In genomic region chr19:6772028-6772865, GRCh38 we compare ENCODE assay signal across 8 cellular contexts. TPM values are rescaled to one million over a fixed set of nuclear protein-coding genes. Genes with fewer than 3 reads are reported as not detected.
DNase-seq lines count a peak whose midpoint lies in the region; ATAC-seq and TF ChIP-seq lines count a peak whose summit lies in the region.

Gene VAV1, plus strand, starts transcription at chr19:6772708. Its CDS starts 100 bp downstream, at chr19:6772808.

- ATAC-seq in HG03432 (IDR thresholded peaks at IDR 0.05; ENCODE audit: unreplicated experiment), result peak; percentile 48

- TF ChIP-seq EP300 in ovary (IDR thresholded peaks at IDR 0.05), result no peak

- intact Hi-C loops in dendritic cell treated with granulocyte-macrophage colony-stimulating factor and Interleukin-4, amounts not matched to agents 40 ng/mL and 50 ng/mL, for 4 days (cut with micrococcal nuclease), result loop anchor here (2.0 to 10.0 kb wide), 2 partner anchors 33 to 93 kb away; partner anchors contain the start of gene TRIP10
- intact Hi-C loops in ovary (cut with DNase I) (no loop called here), thyroid gland (cut with DNase I) (loop anchor here (10.0 kb wide), 1 partner anchor 137 kb away; no protein-coding TSS in a partner anchor)

- peaks cover 35% of the 10 kb centered on the region for H3K36me3 Mint-ChIP-seq in dendritic cell treated with granulocyte-macrophage colony-stimulating factor and Interleukin-4, amounts not matched to agents 40 ng/mL and 50 ng/mL, for 4 days (ENCODE audit: low read depth)

- peaks cover 4% of the 10 kb centered on the region for H3K27me3 Mint-ChIP-seq in dendritic cell treated with granulocyte-macrophage colony-stimulating factor and Interleukin-4, amounts not matched to agents 40 ng/mL and 50 ng/mL, for 4 days

- TF ChIP-seq POLR2A in ovary (IDR thresholded peaks at IDR 0.05) (no peak), thyroid gland (IDR thresholded peaks at IDR 0.05) (no peak)

- H3K9me3 Mint-ChIP-seq in dendritic cell treated with granulocyte-macrophage colony-stimulating factor and Interleukin-4, amounts not matched to agents 40 ng/mL and 50 ng/mL, for 4 days, result peaks cover 9% of the 10 kb centered on the region

- peak within 1 kb of the TSS; percentile 83 for H3K4me3 ChIP-seq in GM12865 (ENCODE audit: low read depth, low read length)
- H3K4me3 ChIP-seq in ovary, result peak within 1 kb of the TSS; percentile 10
- peak within 1 kb of the TSS in 1 of 3 donors; percentile 2 for H3K4me3 ChIP-seq in thyroid gland (replicated peaks in 1 of 3)

- peak within 1 kb of the TSS; percentile 80 for H3K27ac Mint-ChIP-seq in dendritic cell treated with granulocyte-macrophage colony-stimulating factor and Interleukin-4, amounts not matched to agents 40 ng/mL and 50 ng/mL, for 4 days

- TF ChIP-seq CTCF in GM12865 (IDR thresholded peaks at IDR 0.05; ENCODE audit: insufficient read depth, low read depth, low read length, missing control alignments) (peak; percentile 60), ovary (IDR thresholded peaks at IDR 0.05) (no peak), thyroid gland (IDR thresholded peaks at IDR 0.05) (no peak)

- H3K4me1 ChIP-seq in ovary (ENCODE audit: insufficient read depth) (peaks cover 2% of the 10 kb centered on the region), thyroid gland (peaks cover 6 to 7% of the 10 kb centered on the region in 2 donors)

- DNase-seq in GM12865 (ENCODE audit: low read depth) (peak; percentile 93), ovary (no peak), thyroid gland (peak; percentile 17 to 35), hepatic stellate cell (ENCODE audit: low spot score) (no peak), HK-2 (ENCODE audit: unreplicated experiment) (no peak)
- peak; percentile 74 for DNase-seq in activated CD4-positive, CD25-positive, alpha-beta regulatory T cell treated with anti-CD3 and anti-CD28 coated beads, Interleukin-2, amount 50 U/mL, for 72 hours

- peaks cover 69% of the 10 kb centered on the region for H3K4me1 Mint-ChIP-seq in dendritic cell treated with granulocyte-macrophage colony-stimulating factor and Interleukin-4, amounts not matched to agents 40 ng/mL and 50 ng/mL, for 4 days (ENCODE audit: low read depth)

- no peaks in the 10 kb centered on the region for H3K9me3 ChIP-seq in ovary
- no peaks in the 10 kb centered on the region for H3K9me3 ChIP-seq in thyroid gland

- WGBS in ovary, 3 donors, result 51 to 61% (median 54%) methylated on average over 18 to 25 of the region's 25 CpGs
- WGBS in thyroid gland, 2 donors, result 63 to 69% methylated on average over 18 to 20 of the region's 25 CpGs

- peaks cover 5% of the 10 kb centered on the region for H3K27me3 ChIP-seq in ovary
- no peaks in the 10 kb centered on the region for H3K27me3 ChIP-seq in thyroid gland

- H3K4me3 Mint-ChIP-seq in dendritic cell treated with granulocyte-macrophage colony-stimulating factor and Interleukin-4, amounts not matched to agents 40 ng/mL and 50 ng/mL, for 4 days, result peak within 1 kb of the TSS; percentile 85

- H3K36me3 ChIP-seq in ovary (no peaks in the 10 kb centered on the region), thyroid gland (no peaks in the 10 kb centered on the region)

- H3K27ac ChIP-seq in ovary (no peak within 1 kb of the TSS), thyroid gland (no peak within 1 kb of the TSS)

RNA-seq across cellular contexts. Expression of gene VAV1, which starts in this region (rescaled TPM):
- 1 to 10 TPM in 5 of 7 donors, under 1 TPM in 2; 0.71 to 5.0 (median 2.0) TPM for total RNA-seq in ovary
- polyA plus RNA-seq in ovary, result 1 to 10 TPM; 1.1 to 3.6 TPM
- 1 to 10 TPM; 1.7 to 4.3 (median 2.6) TPM for total RNA-seq in thyroid gland

Comparison
In these comparisons a context has a peak if more than half of its experiments do, and no peak if none do; other contexts are left out.
1. DNase-seq: peak in GM12865 (single experiment), activated CD4-positive, CD25-positive, alpha-beta regulatory T cell treated with anti-CD3 and anti-CD28 coated beads, Interleukin-2, amount 50 U/mL, for 72 hours (single experiment) and thyroid gland (2 of 2); none in ovary (0 of 5), hepatic stellate cell (single experiment) and HK-2 (single experiment).
2. intact Hi-C loops: an anchor here in dendritic cell treated with granulocyte-macrophage colony-stimulating factor and Interleukin-4, amounts not matched to agents 40 ng/mL and 50 ng/mL, for 4 days (2.0 to 10.0 kb wide) and thyroid gland (10.0 kb wide); none called in ovary.